8 cellular contexts compared by ENCODE assay signal in genomic region chr7:21355406-21355874, GRCh38.
A peak's percentile ranks its signal among the peaks of the same experiment; 100 is the strongest.
DNase-seq lines count a peak whose midpoint lies in the region; ATAC-seq and TF ChIP-seq lines count a peak whose summit lies in the region.

No MANE protein-coding gene starts in this region.

- H3K4me1 Mint-ChIP-seq in IgD-negative memory B cell (peaks cover 50 to 71% (median 60%) of the 10 kb centered on the region in 3 donors), MCF 10A (ENCODE audit: insufficient read depth, unreplicated experiment) (peaks cover 6% of the 10 kb centered on the region)
- H3K4me1 Mint-ChIP-seq in activated T-helper 17 cell treated with anti-CD3 and anti-CD28 coated beads, Interleukin-2, amount 50 U/mL, for 72 hours: peaks cover 60% of the 10 kb centered on the region

- H3K36me3 Mint-ChIP-seq in IgD-negative memory B cell: no peaks in the 10 kb centered on the region
- no peaks in the 10 kb centered on the region for H3K36me3 Mint-ChIP-seq in activated T-helper 17 cell treated with anti-CD3 and anti-CD28 coated beads, Interleukin-2, amount 50 U/mL, for 72 hours (ENCODE audit: low read depth)
- no peaks in the 10 kb centered on the region for H3K36me3 Mint-ChIP-seq in MCF 10A (ENCODE audit: insufficient read depth, unreplicated experiment)

- BruUV-seq in MCF 10A (replicated peaks; lab: Mats Ljungman, UMichigan): no TSS peak

- intact Hi-C loops in MCF 10A (cut with micrococcal nuclease): no loop called here

- CTCF ChIA-PET in MCF 10A (lab: Yijun Ruan, JAX): interaction anchor here (0.6 kb wide), 2 partner anchors 14 to 383 kb away, joined by 3 read pairs; no protein-coding TSS in a partner anchor

- DNase-seq in GDM1 (lab: John Stamatoyannopoulos, UW) (peak; percentile 44), occipital lobe (lab: John Stamatoyannopoulos, UW) (no peak), MCF 10A (ENCODE audit: unreplicated experiment) (no peak), DMS153 treated with DMSO at 0.1 percent for 48 hours (lab: John Stamatoyannopoulos, UW; ENCODE audit: unreplicated experiment) (no peak)
- DNase-seq in stimulated activated CD8-positive, alpha-beta memory T cell treated with anti-CD3 and anti-CD28 coated beads, Interleukin-4, amount 100 ng/mL, for 24 hours (ENCODE audit: low read depth): peak; percentile 24

- no peak for TF ChIP-seq CTCF in MCF 10A (IDR thresholded peaks at IDR 0.05; ENCODE audit: unreplicated experiment)

- H3K27ac Mint-ChIP-seq in IgD-negative memory B cell (peak overlapping the region; percentile 9 to 89 (median 49)), MCF 10A (ENCODE audit: low read depth, unreplicated experiment) (no peak overlapping the region)
- peak overlapping the region; percentile 75 for H3K27ac Mint-ChIP-seq in activated T-helper 17 cell treated with anti-CD3 and anti-CD28 coated beads, Interleukin-2, amount 50 U/mL, for 72 hours

- ATAC-seq in GM21423 (IDR thresholded peaks at IDR 0.05; ENCODE audit: unreplicated experiment): peak; percentile 84
- peak; percentile 84 for ATAC-seq in activated T-helper 17 cell treated with anti-CD3 and anti-CD28 coated beads, Interleukin-2, amount 50 U/mL, for 72 hours (replicated peaks)

- H3K27me3 Mint-ChIP-seq in IgD-negative memory B cell: no peaks in the 10 kb centered on the region
- no peaks in the 10 kb centered on the region for H3K27me3 Mint-ChIP-seq in activated T-helper 17 cell treated with anti-CD3 and anti-CD28 coated beads, Interleukin-2, amount 50 U/mL, for 72 hours
- H3K27me3 Mint-ChIP-seq in MCF 10A (ENCODE audit: insufficient read depth, unreplicated experiment): no peaks in the 10 kb centered on the region

- H3K4me3 Mint-ChIP-seq in IgD-negative memory B cell (peak overlapping the region; percentile 8 to 81 (median 36)), MCF 10A (ENCODE audit: unreplicated experiment) (no peak overlapping the region)
- peak overlapping the region; percentile 61 for H3K4me3 Mint-ChIP-seq in activated T-helper 17 cell treated with anti-CD3 and anti-CD28 coated beads, Interleukin-2, amount 50 U/mL, for 72 hours

- H3K9me3 Mint-ChIP-seq in IgD-negative memory B cell (no peaks in the 10 kb centered on the region), MCF 10A (ENCODE audit: unreplicated experiment) (no peaks in the 10 kb centered on the region)
- no peaks in the 10 kb centered on the region for H3K9me3 Mint-ChIP-seq in activated T-helper 17 cell treated with anti-CD3 and anti-CD28 coated beads, Interleukin-2, amount 50 U/mL, for 72 hours

- POLR2A ChIA-PET in MCF 10A (lab: Yijun Ruan, JAX): no interaction called here

Comparison
In these comparisons a context has a peak if more than half of its experiments do, and no peak if none do; other contexts are left out.
1. DNase-seq: peak in GDM1 (single experiment) and stimulated activated CD8-positive, alpha-beta memory T cell treated with anti-CD3 and anti-CD28 coated beads, Interleukin-4, amount 100 ng/mL, for 24 hours (single experiment); none in occipital lobe (single experiment), MCF 10A (single experiment) and DMS153 treated with DMSO at 0.1 percent for 48 hours (single experiment).